1 cellular context compared by ENCODE assay signal in the genomic region with DNA sequence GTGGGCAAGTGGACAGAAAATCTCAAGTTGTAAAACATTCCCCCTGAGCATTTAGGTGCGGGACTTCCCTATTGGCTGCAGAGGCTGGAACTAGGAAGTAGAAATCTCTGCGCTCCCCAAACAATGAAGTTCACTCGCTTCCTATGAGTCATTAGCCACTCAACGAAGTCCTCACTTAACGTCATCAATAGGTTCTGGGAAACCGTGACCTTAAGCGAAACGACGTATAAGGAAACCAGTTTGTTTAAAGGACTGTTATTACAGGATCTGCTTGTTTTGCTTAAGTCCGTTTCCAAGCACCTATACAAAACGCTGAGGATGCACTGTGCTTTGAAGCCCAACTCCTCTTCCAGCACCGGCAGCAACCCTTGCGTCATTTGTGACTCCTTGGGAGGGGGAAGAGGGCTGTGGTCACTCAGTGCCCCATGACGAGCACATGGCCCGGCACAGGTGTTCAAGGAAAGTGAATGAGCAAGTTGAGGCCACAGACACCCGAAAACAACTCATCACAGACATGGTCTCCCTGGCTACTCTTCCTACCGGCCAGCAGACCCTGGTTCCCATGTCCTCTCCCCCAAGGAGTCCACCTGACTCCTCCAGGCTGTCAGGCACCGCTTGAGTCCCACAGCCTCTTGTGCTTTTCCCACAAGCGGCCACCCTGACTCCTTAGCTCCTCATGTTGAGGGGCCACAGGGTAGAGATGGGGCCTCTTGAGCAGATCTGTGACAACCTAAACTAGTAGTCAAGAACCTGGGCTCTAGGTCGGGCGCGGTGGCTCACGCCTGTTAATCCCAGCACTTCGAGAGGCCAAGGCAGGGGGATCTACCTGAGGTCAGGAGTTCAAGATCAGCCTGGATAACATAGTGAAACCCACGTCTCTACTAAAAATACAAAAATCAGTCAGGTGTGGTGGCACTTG.
TF ChIP-seq lines count a peak whose summit lies in the region.

No MANE protein-coding gene starts in this region.

TF ChIP-seq in H1, 55 proteins besides CTCF, POLR2A, EP300 and RAD21:
- TF ChIP-seq CEBPB (IDR thresholded peaks at IDR 0.05; ENCODE audit: low read depth, low read length) (peak; percentile 25; the same call in 1 of the 2 replicates), POLR2AphosphoS5 (IDR thresholded peaks at IDR 0.05; ENCODE audit: low read depth, low read length) (peak; percentile 71; the same call in 1 of the 2 replicates), TAF7 (optimal IDR thresholded peaks at IDR 0.05; ENCODE audit: borderline replicate concordance, low read depth, low read length) (peak; percentile 37), HDAC6 (IDR thresholded peaks at IDR 0.05; ENCODE audit: low read depth, low read length) (no peak), E2F6 (IDR thresholded peaks at IDR 0.05) (peak; percentile 72), ZNF274 (IDR thresholded peaks at IDR 0.05; ENCODE audit: borderline replicate concordance, extremely low read depth, low read length) (no peak), BACH1 (IDR thresholded peaks at IDR 0.05; ENCODE audit: low read length) (no peak), MAX (IDR thresholded peaks at IDR 0.05) (peak; percentile 80)
- TF ChIP-seq, protein P1, sequence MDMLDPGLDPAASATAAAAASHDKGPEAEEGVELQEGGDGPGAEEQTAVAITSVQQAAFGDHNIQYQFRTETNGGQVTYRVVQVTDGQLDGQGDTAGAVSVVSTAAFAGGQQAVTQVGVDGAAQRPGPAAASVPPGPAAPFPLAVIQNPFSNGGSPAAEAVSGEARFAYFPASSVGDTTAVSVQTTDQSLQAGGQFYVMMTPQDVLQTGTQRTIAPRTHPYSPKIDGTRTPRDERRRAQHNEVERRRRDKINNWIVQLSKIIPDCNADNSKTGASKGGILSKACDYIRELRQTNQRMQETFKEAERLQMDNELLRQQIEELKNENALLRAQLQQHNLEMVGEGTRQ (IDR thresholded peaks at IDR 0.05; ENCODE audit: low read length): peak; percentile 27; the same call in 1 of the 2 replicates
